ENCODE assay signal across 1 cellular context in the genomic region with DNA sequence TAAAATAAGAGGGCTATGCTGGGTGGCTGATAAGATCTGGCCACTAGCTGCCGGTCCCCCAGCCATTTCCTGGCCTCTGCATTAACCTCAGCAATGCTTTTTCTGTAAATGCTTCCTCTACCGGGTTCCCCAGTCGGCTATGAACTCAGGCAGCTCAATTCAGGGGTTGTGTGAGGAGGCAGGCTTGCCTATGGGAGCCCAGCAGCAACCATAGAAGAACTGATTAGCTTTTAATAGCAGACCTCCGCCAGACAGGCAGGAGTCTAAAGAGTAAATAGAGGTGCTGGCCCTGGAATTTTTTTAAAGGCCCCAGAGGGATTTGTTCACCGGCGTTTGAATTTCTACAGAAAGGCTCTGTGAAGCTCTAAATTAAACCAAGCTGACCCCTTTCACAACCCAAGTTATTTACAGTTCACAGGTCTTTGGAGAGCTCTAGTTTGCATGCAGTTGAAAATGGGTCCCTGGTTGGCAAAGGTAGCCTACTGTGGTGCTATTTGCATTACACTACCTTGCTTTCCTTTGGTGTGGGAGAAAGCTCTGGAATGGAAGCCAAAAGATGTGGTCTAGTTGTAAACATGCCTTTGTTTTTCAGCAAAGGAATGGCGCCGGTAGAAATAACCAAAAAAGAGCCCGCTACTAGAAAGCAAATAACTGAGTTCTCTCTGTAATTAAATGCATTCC.
TF ChIP-seq lines count a peak whose summit lies in the region.

No MANE protein-coding gene starts in this region.

TF ChIP-seq in HepG2, 621 proteins besides CTCF, POLR2A, EP300 and RAD21 (continued from another document and continues in another):
- TF ChIP-seq, protein P1, sequence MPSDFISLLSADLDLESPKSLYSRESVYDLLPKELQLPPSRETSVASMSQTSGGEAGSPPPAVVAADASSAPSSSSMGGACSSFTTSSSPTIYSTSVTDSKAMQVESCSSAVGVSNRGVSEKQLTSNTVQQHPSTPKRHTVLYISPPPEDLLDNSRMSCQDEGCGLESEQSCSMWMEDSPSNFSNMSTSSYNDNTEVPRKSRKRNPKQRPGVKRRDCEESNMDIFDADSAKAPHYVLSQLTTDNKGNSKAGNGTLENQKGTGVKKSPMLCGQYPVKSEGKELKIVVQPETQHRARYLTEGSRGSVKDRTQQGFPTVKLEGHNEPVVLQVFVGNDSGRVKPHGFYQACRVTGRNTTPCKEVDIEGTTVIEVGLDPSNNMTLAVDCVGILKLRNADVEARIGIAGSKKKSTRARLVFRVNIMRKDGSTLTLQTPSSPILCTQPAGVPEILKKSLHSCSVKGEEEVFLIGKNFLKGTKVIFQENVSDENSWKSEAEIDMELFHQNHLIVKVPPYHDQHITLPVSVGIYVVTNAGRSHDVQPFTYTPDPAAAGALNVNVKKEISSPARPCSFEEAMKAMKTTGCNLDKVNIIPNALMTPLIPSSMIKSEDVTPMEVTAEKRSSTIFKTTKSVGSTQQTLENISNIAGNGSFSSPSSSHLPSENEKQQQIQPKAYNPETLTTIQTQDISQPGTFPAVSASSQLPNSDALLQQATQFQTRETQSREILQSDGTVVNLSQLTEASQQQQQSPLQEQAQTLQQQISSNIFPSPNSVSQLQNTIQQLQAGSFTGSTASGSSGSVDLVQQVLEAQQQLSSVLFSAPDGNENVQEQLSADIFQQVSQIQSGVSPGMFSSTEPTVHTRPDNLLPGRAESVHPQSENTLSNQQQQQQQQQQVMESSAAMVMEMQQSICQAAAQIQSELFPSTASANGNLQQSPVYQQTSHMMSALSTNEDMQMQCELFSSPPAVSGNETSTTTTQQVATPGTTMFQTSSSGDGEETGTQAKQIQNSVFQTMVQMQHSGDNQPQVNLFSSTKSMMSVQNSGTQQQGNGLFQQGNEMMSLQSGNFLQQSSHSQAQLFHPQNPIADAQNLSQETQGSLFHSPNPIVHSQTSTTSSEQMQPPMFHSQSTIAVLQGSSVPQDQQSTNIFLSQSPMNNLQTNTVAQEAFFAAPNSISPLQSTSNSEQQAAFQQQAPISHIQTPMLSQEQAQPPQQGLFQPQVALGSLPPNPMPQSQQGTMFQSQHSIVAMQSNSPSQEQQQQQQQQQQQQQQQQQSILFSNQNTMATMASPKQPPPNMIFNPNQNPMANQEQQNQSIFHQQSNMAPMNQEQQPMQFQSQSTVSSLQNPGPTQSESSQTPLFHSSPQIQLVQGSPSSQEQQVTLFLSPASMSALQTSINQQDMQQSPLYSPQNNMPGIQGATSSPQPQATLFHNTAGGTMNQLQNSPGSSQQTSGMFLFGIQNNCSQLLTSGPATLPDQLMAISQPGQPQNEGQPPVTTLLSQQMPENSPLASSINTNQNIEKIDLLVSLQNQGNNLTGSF (CRISPR knock-in tag; IDR thresholded peaks at IDR 0.05): no peak
- TF ChIP-seq SOX13 (IDR thresholded peaks at IDR 0.05) (peak; percentile 58; the same call in 1 of the 2 replicates), SOX13 (CRISPR knock-in tag; conservative IDR thresholded peaks at IDR 0.05 in 1 of 2, IDR thresholded peaks at IDR 0.05 in 1 of 2) (peak in 1 of 2 experiments; percentile 88; a peak in 2 of 4 replicates), ATM (IDR thresholded peaks at IDR 0.05; ENCODE audit: borderline replicate concordance) (no peak), HDAC6 (IDR thresholded peaks at IDR 0.05; ENCODE audit: low read depth, low read length) (no peak), ZFP36 (IDR thresholded peaks at IDR 0.05; ENCODE audit: borderline replicate concordance, low read depth, low read length, partially characterized antibody) (no peak), TP53 (CRISPR knock-in tag; conservative IDR thresholded peaks at IDR 0.05) (no peak), DR1 (CRISPR knock-in tag; IDR thresholded peaks at IDR 0.05) (no peak), ELF4 (CRISPR knock-in tag; IDR thresholded peaks at IDR 0.05; ENCODE audit: borderline replicate concordance) (no peak), ZNF614 (CRISPR knock-in tag; IDR thresholded peaks at IDR 0.05; ENCODE audit: borderline replicate concordance) (0 out of 2 replicates have a peak, but pooled peaks have one; percentile 65), BCL6 (CRISPR knock-in tag; IDR thresholded peaks at IDR 0.05) (peak; percentile 84), MTA1 (CRISPR knock-in tag; IDR thresholded peaks at IDR 0.05; ENCODE audit: borderline replicate concordance) (no peak; the same call in 1 of the 2 replicates), HDAC1 (CRISPR knock-in tag; IDR thresholded peaks at IDR 0.05) (peak; percentile 52; the same call in 1 of the 2 replicates), KDM5A (IDR thresholded peaks at IDR 0.05; ENCODE audit: borderline replicate concordance, low read length) (no peak), CBX2 (IDR thresholded peaks at IDR 0.05; ENCODE audit: low read depth, low read length) (no peak), CBX2 (CRISPR knock-in tag; IDR thresholded peaks at IDR 0.05; ENCODE audit: low read depth) (no peak), ZNF224 (CRISPR knock-in tag; IDR thresholded peaks at IDR 0.05) (no peak), CENPT (CRISPR knock-in tag; IDR thresholded peaks at IDR 0.05; ENCODE audit: low read depth) (no peak), NCOR1 (IDR thresholded peaks at IDR 0.05; ENCODE audit: borderline replicate concordance, low read length) (peak; percentile 88), ESRRA (CRISPR knock-in tag; IDR thresholded peaks at IDR 0.05; ENCODE audit: low read depth) (peak; percentile 66; the same call in 1 of the 2 replicates), ATF1 (CRISPR knock-in tag; IDR thresholded peaks at IDR 0.05) (0 out of 2 replicates have a peak, but pooled peaks have one; percentile 17), ZNF337 (CRISPR knock-in tag; IDR thresholded peaks at IDR 0.05; ENCODE audit: borderline replicate concordance, low read depth) (no peak), TARDBP (CRISPR knock-in tag; IDR thresholded peaks at IDR 0.05) (peak; percentile 38; the same call in 1 of the 2 replicates), ZFAT (CRISPR knock-in tag; conservative IDR thresholded peaks at IDR 0.05) (no peak), HNRNPUL1 (IDR thresholded peaks at IDR 0.05; ENCODE audit: low read depth, low read length) (no peak), ZNF253 (CRISPR knock-in tag; IDR thresholded peaks at IDR 0.05; ENCODE audit: borderline replicate concordance) (no peak), SYNCRIP (IDR thresholded peaks at IDR 0.05; ENCODE audit: insufficient read depth, low read depth, low read length) (no peak), LCORL (IDR thresholded peaks at IDR 0.05) (no peak), LCORL (CRISPR knock-in tag; IDR thresholded peaks at IDR 0.05) (0 out of 2 replicates have a peak, but pooled peaks have one; percentile 25), TRIM24 (CRISPR knock-in tag; IDR thresholded peaks at IDR 0.05) (no peak), ZNF777 (CRISPR knock-in tag; IDR thresholded peaks at IDR 0.05) (no peak), RFXANK (CRISPR knock-in tag; IDR thresholded peaks at IDR 0.05) (no peak; the same call in 1 of the 2 replicates), SIN3B (IDR thresholded peaks at IDR 0.05; ENCODE audit: low read length) (no peak), SPEN (CRISPR knock-in tag; IDR thresholded peaks at IDR 0.05; ENCODE audit: low read depth) (peak; percentile 75), ZNF367 (CRISPR knock-in tag; IDR thresholded peaks at IDR 0.05; ENCODE audit: borderline replicate concordance) (no peak), HOXA9 (CRISPR knock-in tag; IDR thresholded peaks at IDR 0.05; ENCODE audit: borderline replicate concordance) (no peak), ZNF75D (CRISPR knock-in tag; IDR thresholded peaks at IDR 0.05; ENCODE audit: borderline replicate concordance) (no peak), NCOA5 (CRISPR knock-in tag; IDR thresholded peaks at IDR 0.05) (no peak), CHD2 (IDR thresholded peaks at IDR 0.05; ENCODE audit: low read depth, low read length) (no peak), ZNF772 (CRISPR knock-in tag; IDR thresholded peaks at IDR 0.05) (no peak)
- TF ChIP-seq, protein P2, sequence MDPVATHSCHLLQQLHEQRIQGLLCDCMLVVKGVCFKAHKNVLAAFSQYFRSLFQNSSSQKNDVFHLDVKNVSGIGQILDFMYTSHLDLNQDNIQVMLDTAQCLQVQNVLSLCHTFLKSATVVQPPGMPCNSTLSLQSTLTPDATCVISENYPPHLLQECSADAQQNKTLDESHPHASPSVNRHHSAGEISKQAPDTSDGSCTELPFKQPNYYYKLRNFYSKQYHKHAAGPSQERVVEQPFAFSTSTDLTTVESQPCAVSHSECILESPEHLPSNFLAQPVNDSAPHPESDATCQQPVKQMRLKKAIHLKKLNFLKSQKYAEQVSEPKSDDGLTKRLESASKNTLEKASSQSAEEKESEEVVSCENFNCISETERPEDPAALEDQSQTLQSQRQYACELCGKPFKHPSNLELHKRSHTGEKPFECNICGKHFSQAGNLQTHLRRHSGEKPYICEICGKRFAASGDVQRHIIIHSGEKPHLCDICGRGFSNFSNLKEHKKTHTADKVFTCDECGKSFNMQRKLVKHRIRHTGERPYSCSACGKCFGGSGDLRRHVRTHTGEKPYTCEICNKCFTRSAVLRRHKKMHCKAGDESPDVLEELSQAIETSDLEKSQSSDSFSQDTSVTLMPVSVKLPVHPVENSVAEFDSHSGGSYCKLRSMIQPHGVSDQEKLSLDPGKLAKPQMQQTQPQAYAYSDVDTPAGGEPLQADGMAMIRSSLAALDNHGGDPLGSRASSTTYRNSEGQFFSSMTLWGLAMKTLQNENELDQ (CRISPR knock-in tag; IDR thresholded peaks at IDR 0.05; ENCODE audit: borderline replicate concordance): no peak
- TF ChIP-seq, protein P3, sequence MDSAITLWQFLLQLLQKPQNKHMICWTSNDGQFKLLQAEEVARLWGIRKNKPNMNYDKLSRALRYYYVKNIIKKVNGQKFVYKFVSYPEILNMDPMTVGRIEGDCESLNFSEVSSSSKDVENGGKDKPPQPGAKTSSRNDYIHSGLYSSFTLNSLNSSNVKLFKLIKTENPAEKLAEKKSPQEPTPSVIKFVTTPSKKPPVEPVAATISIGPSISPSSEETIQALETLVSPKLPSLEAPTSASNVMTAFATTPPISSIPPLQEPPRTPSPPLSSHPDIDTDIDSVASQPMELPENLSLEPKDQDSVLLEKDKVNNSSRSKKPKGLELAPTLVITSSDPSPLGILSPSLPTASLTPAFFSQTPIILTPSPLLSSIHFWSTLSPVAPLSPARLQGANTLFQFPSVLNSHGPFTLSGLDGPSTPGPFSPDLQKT (CRISPR knock-in tag; IDR thresholded peaks at IDR 0.05; ENCODE audit: borderline replicate concordance): no peak
- TF ChIP-seq, protein P4, sequence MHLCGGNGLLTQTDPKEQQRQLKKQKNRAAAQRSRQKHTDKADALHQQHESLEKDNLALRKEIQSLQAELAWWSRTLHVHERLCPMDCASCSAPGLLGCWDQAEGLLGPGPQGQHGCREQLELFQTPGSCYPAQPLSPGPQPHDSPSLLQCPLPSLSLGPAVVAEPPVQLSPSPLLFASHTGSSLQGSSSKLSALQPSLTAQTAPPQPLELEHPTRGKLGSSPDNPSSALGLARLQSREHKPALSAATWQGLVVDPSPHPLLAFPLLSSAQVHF (CRISPR knock-in tag; IDR thresholded peaks at IDR 0.05): no peak
- TF ChIP-seq, protein P5, sequence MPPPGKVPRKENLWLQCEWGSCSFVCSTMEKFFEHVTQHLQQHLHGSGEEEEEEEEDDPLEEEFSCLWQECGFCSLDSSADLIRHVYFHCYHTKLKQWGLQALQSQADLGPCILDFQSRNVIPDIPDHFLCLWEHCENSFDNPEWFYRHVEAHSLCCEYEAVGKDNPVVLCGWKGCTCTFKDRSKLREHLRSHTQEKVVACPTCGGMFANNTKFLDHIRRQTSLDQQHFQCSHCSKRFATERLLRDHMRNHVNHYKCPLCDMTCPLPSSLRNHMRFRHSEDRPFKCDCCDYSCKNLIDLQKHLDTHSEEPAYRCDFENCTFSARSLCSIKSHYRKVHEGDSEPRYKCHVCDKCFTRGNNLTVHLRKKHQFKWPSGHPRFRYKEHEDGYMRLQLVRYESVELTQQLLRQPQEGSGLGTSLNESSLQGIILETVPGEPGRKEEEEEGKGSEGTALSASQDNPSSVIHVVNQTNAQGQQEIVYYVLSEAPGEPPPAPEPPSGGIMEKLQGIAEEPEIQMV (CRISPR knock-in tag; IDR thresholded peaks at IDR 0.05; ENCODE audit: low read depth): no peak
- TF ChIP-seq, protein P6, sequence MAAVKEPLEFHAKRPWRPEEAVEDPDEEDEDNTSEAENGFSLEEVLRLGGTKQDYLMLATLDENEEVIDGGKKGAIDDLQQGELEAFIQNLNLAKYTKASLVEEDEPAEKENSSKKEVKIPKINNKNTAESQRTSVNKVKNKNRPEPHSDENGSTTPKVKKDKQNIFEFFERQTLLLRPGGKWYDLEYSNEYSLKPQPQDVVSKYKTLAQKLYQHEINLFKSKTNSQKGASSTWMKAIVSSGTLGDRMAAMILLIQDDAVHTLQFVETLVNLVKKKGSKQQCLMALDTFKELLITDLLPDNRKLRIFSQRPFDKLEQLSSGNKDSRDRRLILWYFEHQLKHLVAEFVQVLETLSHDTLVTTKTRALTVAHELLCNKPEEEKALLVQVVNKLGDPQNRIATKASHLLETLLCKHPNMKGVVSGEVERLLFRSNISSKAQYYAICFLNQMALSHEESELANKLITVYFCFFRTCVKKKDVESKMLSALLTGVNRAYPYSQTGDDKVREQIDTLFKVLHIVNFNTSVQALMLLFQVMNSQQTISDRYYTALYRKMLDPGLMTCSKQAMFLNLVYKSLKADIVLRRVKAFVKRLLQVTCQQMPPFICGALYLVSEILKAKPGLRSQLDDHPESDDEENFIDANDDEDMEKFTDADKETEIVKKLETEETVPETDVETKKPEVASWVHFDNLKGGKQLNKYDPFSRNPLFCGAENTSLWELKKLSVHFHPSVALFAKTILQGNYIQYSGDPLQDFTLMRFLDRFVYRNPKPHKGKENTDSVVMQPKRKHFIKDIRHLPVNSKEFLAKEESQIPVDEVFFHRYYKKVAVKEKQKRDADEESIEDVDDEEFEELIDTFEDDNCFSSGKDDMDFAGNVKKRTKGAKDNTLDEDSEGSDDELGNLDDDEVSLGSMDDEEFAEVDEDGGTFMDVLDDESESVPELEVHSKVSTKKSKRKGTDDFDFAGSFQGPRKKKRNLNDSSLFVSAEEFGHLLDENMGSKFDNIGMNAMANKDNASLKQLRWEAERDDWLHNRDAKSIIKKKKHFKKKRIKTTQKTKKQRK (IDR thresholded peaks at IDR 0.05; ENCODE audit: low read length): no peak
- TF ChIP-seq, protein P7, sequence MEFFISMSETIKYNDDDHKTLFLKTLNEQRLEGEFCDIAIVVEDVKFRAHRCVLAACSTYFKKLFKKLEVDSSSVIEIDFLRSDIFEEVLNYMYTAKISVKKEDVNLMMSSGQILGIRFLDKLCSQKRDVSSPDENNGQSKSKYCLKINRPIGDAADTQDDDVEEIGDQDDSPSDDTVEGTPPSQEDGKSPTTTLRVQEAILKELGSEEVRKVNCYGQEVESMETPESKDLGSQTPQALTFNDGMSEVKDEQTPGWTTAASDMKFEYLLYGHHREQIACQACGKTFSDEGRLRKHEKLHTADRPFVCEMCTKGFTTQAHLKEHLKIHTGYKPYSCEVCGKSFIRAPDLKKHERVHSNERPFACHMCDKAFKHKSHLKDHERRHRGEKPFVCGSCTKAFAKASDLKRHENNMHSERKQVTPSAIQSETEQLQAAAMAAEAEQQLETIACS (CRISPR knock-in tag; IDR thresholded peaks at IDR 0.05): no peak
- TF ChIP-seq, protein P8, sequence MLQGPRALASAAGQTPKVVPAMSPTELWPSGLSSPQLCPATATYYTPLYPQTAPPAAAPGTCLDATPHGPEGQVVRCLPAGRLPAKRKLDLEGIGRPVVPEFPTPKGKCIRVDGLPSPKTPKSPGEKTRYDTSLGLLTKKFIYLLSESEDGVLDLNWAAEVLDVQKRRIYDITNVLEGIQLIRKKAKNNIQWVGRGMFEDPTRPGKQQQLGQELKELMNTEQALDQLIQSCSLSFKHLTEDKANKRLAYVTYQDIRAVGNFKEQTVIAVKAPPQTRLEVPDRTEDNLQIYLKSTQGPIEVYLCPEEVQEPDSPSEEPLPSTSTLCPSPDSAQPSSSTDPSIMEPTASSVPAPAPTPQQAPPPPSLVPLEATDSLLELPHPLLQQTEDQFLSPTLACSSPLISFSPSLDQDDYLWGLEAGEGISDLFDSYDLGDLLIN (CRISPR knock-in tag; IDR thresholded peaks at IDR 0.05; ENCODE audit: borderline replicate concordance): no peak
